ENCODE assay signal across 8 cellular contexts in the genomic region with DNA sequence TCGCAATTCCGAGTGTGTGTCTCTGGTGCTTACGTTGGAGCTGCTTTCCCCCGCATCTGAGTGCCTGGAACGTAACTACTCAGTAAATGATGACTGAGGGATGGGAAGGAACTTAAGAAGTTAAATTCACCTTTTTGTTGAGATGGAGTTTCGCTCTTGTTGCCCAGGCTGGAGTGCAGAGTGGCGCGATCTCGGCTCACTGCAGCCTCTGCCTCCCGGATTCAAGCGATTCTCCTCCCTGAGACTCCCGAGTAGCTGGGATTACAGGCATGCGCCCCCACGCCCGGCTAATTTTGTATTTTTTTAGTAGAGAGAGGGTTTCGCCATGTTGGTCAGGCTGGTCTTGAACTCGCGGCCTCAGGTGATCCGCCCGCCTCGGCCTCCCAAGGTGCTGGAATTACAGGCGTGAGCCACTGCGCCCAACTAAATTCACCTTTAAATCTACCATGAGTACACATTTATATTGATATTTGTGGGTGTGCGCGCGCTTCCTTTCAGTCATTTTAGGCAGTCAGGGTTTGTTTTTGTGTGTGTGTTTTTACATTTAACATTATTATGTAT. TPM values are rescaled to one million over a fixed set of nuclear protein-coding genes. Genes with fewer than 3 reads are reported as not detected.
DNase-seq lines count a peak whose midpoint lies in the region; ATAC-seq and TF ChIP-seq lines count a peak whose summit lies in the region.

No MANE protein-coding gene starts in this region.

- peak overlapping the region in 1 of 2 experiments; percentile 63 for H3K4ac ChIP-seq in mesenchymal stem cell (ENCODE audit: low read depth in 1 of 2, low read length in 2 of 2)

- H3K36me3 ChIP-seq in mesenchymal stem cell (ENCODE audit: control insufficient read depth in 1 of 2, insufficient read depth in 2 of 2, low read depth in 1 of 2, low read length in 2 of 2), result peaks cover 20 to 38% of the 10 kb centered on the region in 2 experiments
- peaks cover 10% of the 10 kb centered on the region for H3K36me3 ChIP-seq in urinary bladder (ENCODE audit: insufficient read depth)

- H3K27me3 Mint-ChIP-seq in activated naive CD4-positive, alpha-beta T cell treated with anti-CD3 and anti-CD28 coated beads, Interleukin-2, amount 50 U/mL, for 24 hours, result no peaks in the 10 kb centered on the region
- peaks cover 12% of the 10 kb centered on the region for H3K27me3 Mint-ChIP-seq in brain

- H3K23ac ChIP-seq in mesenchymal stem cell (ENCODE audit: low read length in 2 of 2), result peak overlapping the region in 1 of 2 experiments; percentile 50

- peaks cover 4% of the 10 kb centered on the region for H3K36me3 Mint-ChIP-seq in activated naive CD4-positive, alpha-beta T cell treated with anti-CD3 and anti-CD28 coated beads, Interleukin-2, amount 50 U/mL, for 24 hours
- peaks cover 44% of the 10 kb centered on the region for H3K36me3 Mint-ChIP-seq in brain

- H3K27ac Mint-ChIP-seq in activated naive CD4-positive, alpha-beta T cell treated with anti-CD3 and anti-CD28 coated beads, Interleukin-2, amount 50 U/mL, for 24 hours, result peak overlapping the region; percentile 95
- H3K27ac Mint-ChIP-seq in brain, result peak overlapping the region; percentile 98 to 100 (median 99)

- H2BK120ac ChIP-seq in mesenchymal stem cell (ENCODE audit: low read depth, low read length), result no peak overlapping the region

- peak overlapping the region in 1 of 2 experiments; percentile 95 for H3K14ac ChIP-seq in mesenchymal stem cell (ENCODE audit: low read length in 2 of 2)

- no peaks in the 10 kb centered on the region for H3K9me3 ChIP-seq in mesenchymal stem cell (ENCODE audit: control insufficient read depth, low read length)

- H2BK5ac ChIP-seq in mesenchymal stem cell (ENCODE audit: low read depth, low read length, poor library complexity, severe bottlenecking), result peak overlapping the region; percentile 54

- ATAC-seq in HG03175 (IDR thresholded peaks at IDR 0.05; ENCODE audit: unreplicated experiment), result no peak

- H2AFZ ChIP-seq in mesenchymal stem cell (ENCODE audit: low read depth, low read length), result peak overlapping the region; percentile 84

- H3K27ac ChIP-seq in mesenchymal stem cell (ENCODE audit: low read length, poor library complexity, severe bottlenecking) (peak overlapping the region; percentile 99), urinary bladder (ENCODE audit: low read depth) (peak overlapping the region; percentile 56)

- H2BK12ac ChIP-seq in mesenchymal stem cell (ENCODE audit: low read length in 2 of 2), result peak overlapping the region in 1 of 2 experiments; percentile 24

- peaks cover 42% of the 10 kb centered on the region for H3K4me1 Mint-ChIP-seq in activated naive CD4-positive, alpha-beta T cell treated with anti-CD3 and anti-CD28 coated beads, Interleukin-2, amount 50 U/mL, for 24 hours
- peaks cover 30% of the 10 kb centered on the region for H3K4me1 Mint-ChIP-seq in brain

- no peaks in the 10 kb centered on the region for H3K9me3 Mint-ChIP-seq in activated naive CD4-positive, alpha-beta T cell treated with anti-CD3 and anti-CD28 coated beads, Interleukin-2, amount 50 U/mL, for 24 hours
- H3K9me3 Mint-ChIP-seq in brain, result no peaks in the 10 kb centered on the region

- peak overlapping the region; percentile 56 for H3K4me2 ChIP-seq in mesenchymal stem cell (ENCODE audit: low read length, poor library complexity, severe bottlenecking)

- H3K79me1 ChIP-seq in mesenchymal stem cell (replicated peaks; ENCODE audit: low read length, poor library complexity, severe bottlenecking), result peaks cover 3% of the 10 kb centered on the region

- no peaks in the 10 kb centered on the region for H3K27me3 ChIP-seq in mesenchymal stem cell (ENCODE audit: control insufficient read depth in 1 of 2, insufficient read depth in 1 of 2, low read length in 2 of 2)

- intact Hi-C loops in posterior cingulate gyrus (cut with DNase I), result loop anchor here (5.0 kb wide), 1 partner anchor 55 kb away; no protein-coding TSS in a partner anchor

- peak overlapping the region; percentile 54 for H2AK5ac ChIP-seq in mesenchymal stem cell (ENCODE audit: low read length, severe bottlenecking)

- no peak for DNase-seq in activated naive CD4-positive, alpha-beta T cell treated with anti-CD3 and anti-CD28 coated beads, Interleukin-2, amount 50 U/mL, for 16 hours
- no peak for DNase-seq in mesenchymal stem cell
- no peak for DNase-seq in NCI-H2107 (lab: John Stamatoyannopoulos, UW)
- no peak for DNase-seq in posterior cingulate gyrus

- peak overlapping the region; percentile 19 to 97 for H3K18ac ChIP-seq in mesenchymal stem cell (ENCODE audit: low read depth in 1 of 2, low read length in 2 of 2)

- peak overlapping the region; percentile 98 for H3K9ac ChIP-seq in mesenchymal stem cell (ENCODE audit: low read length)

- TF ChIP-seq CTCF in brain (conservative IDR thresholded peaks at IDR 0.05), result no peak

- H2BK15ac ChIP-seq in mesenchymal stem cell (ENCODE audit: low read depth, poor library complexity, severe bottlenecking), result no peak overlapping the region

- 18% methylated on average over 12 of the region's 26 CpGs for WGBS in mesenchymal stem cell
- 32% methylated on average over 26 of the region's 26 CpGs for WGBS in urinary bladder

- H3K4me1 ChIP-seq in mesenchymal stem cell (ENCODE audit: control insufficient read depth, insufficient read depth, low read depth, low read length) (peaks cover 5% of the 10 kb centered on the region), urinary bladder (ENCODE audit: insufficient read depth) (peaks cover 3% of the 10 kb centered on the region)

- peak overlapping the region; percentile 99 for H3K4me3 Mint-ChIP-seq in activated naive CD4-positive, alpha-beta T cell treated with anti-CD3 and anti-CD28 coated beads, Interleukin-2, amount 50 U/mL, for 24 hours
- H3K4me3 Mint-ChIP-seq in brain, result peak overlapping the region; percentile 89 to 97 (median 93)

- H3K4me3 ChIP-seq in mesenchymal stem cell (ENCODE audit: insufficient read depth in 1 of 2, low read depth in 1 of 2, low read length in 2 of 2) (peak overlapping the region; percentile 89 to 94), urinary bladder (ENCODE audit: low read depth, low read length) (peak overlapping the region; percentile 63)

- H4K91ac ChIP-seq in mesenchymal stem cell (ENCODE audit: low read length), result peak overlapping the region; percentile 25

- H4K8ac ChIP-seq in mesenchymal stem cell (ENCODE audit: low read length), result no peak overlapping the region

RNA-seq across cellular contexts. Expression of a gene that starts 0.9 kb away (rescaled TPM):
- polyA plus RNA-seq in brain (ENCODE audit: insufficient read depth, low read depth, low replicate concordance) (540 TPM), urinary bladder (552 TPM)
- polyA plus RNA-seq in mesenchymal stem cell (2013, experiment 1 of 2), result 630 TPM
- 643 TPM for polyA plus RNA-seq in mesenchymal stem cell (2013, experiment 2 of 2)
- total RNA-seq in urinary bladder, result 368 TPM

RNA-seq across cellular contexts. Expression of a gene that starts 36.0 kb away (rescaled TPM):
- polyA plus RNA-seq in brain (ENCODE audit: insufficient read depth, low read depth, low replicate concordance) (33.0 TPM), urinary bladder (39.1 TPM)
- 66.1 TPM for polyA plus RNA-seq in mesenchymal stem cell (2013, experiment 1 of 2)
- polyA plus RNA-seq in mesenchymal stem cell (2013, experiment 2 of 2), result 68.3 TPM
- 35.2 TPM for total RNA-seq in urinary bladder
